ENCODE assay signal across 10 cellular contexts in genomic region chr22:28142361-28142801, GRCh38.
DNase-seq lines count a peak whose midpoint lies in the region; ATAC-seq and TF ChIP-seq lines count a peak whose summit lies in the region.
"Had no signal": no experiment of that assay in that cellular context is flagged by ENCODE, and none has a peak within 500 bp of the region (broad histone marks: within the 10 kb centered on the region; RNA-seq: fewer than 3 reads in every experiment).

No MANE protein-coding gene starts in this region.

- H3K4me3 ChIP-seq in ACC112 (ENCODE audit: low read depth, low read length) (peak overlapping the region; percentile 62), lower lobe of right lung (no peak overlapping the region)
- H3K4me3 ChIP-seq: ovary had no signal

- peak overlapping the region; percentile 39 for H2AFZ ChIP-seq in ACC112 (ENCODE audit: low read length, unreplicated experiment)

- peak in 1 of 2 donors; percentile 17 for ATAC-seq in lower lobe of right lung
- no peak for ATAC-seq in GM21390 (IDR thresholded peaks at IDR 0.05; ENCODE audit: unreplicated experiment)

- no peak for TF ChIP-seq CTCF in lower lobe of right lung (IDR thresholded peaks at IDR 0.05)

- intact Hi-C loops in lower lobe of right lung (cut with DNase I), result no loop called here

- H3K4me1 ChIP-seq in ACC112 (ENCODE audit: control insufficient read depth, insufficient read depth, low read length, unreplicated experiment) (peaks cover 47% of the 10 kb centered on the region), lower lobe of right lung (peaks cover 36% of the 10 kb centered on the region)

- H3K36me3 ChIP-seq in ACC112 (ENCODE audit: insufficient read depth, low read length) (no peaks in the 10 kb centered on the region), lower lobe of right lung (no peaks in the 10 kb centered on the region)
- H3K36me3 ChIP-seq: ovary had no signal

- H3K9me3 ChIP-seq in lower lobe of right lung, result no peaks in the 10 kb centered on the region
- H3K9me3 ChIP-seq: ovary had no signal

- DNase-seq in M059J (ENCODE audit: low read depth), result peak; percentile 92
- peak; percentile 51 to 70 for DNase-seq in dermis microvascular lymphatic vessel endothelial cell (ENCODE audit: low read depth in 2 of 2)
- DNase-seq in lower lobe of right lung, result no peak
- no peak for DNase-seq in SKM-1 (lab: John Stamatoyannopoulos, UW; ENCODE audit: unreplicated experiment)
- DNase-seq in T-helper 2 cell, result no peak
- no peak for DNase-seq in islet precursor cell
- DNase-seq: ovary had no signal

- peak overlapping the region; percentile 92 for H3K27ac ChIP-seq in ACC112 (ENCODE audit: low read depth, low read length)
- H3K27ac ChIP-seq in lower lobe of right lung, result peak overlapping the region; percentile 0
- H3K27ac ChIP-seq: C4-2B, ovary had no signal

- H3K27me3 ChIP-seq in ACC112 (ENCODE audit: insufficient read depth, low read length) (no peaks in the 10 kb centered on the region), lower lobe of right lung (ENCODE audit: low read depth) (no peaks in the 10 kb centered on the region)
- H3K27me3 ChIP-seq: ovary had no signal

- no peaks in the 10 kb centered on the region for H3K79me2 ChIP-seq in ACC112 (ENCODE audit: control insufficient read depth, insufficient read depth, low read length, unreplicated experiment)

Comparison
In these comparisons a context has a peak if more than half of its experiments do, and no peak if none do; other contexts are left out.
1. DNase-seq: peak in M059J (single experiment) and dermis microvascular lymphatic vessel endothelial cell (2 of 2); none in lower lobe of right lung (single experiment), SKM-1 (single experiment), T-helper 2 cell (0 of 5) and islet precursor cell (single experiment).